8 cellular contexts compared by ENCODE assay signal in genomic region chr17:76267051-76267576, GRCh38. TPM values are rescaled to one million over a fixed set of nuclear protein-coding genes. Genes with fewer than 3 reads are reported as not detected.
DNase-seq lines count a peak whose midpoint lies in the region; ATAC-seq and TF ChIP-seq lines count a peak whose summit lies in the region.

No MANE protein-coding gene starts in this region.

- peak overlapping the region; percentile 94 for H3K4me3 Mint-ChIP-seq in activated T-helper 1 cell treated with anti-CD3 and anti-CD28 coated beads, Interleukin-12 subunit alpha, Interleukin-12 subunit beta, Interleukin-2, Interleukin-4 antibody, amounts not matched to agents 30 ng/mL and 10 ng/mL and 1 ng/mL, durations not matched to agents 14 hours and 24 hours and 36 hours

- POLR2A ChIA-PET in SK-N-SH (lab: Yijun Ruan, JAX), result no interaction called here

- peak overlapping the region in 1 of 2 experiments; percentile 63; a peak in 1 of 4 replicates for H3K27ac ChIP-seq in SK-N-SH (ENCODE audit: low read depth in 2 of 2, low read length in 1 of 2)
- no peak overlapping the region for H3K27ac ChIP-seq in iPS-20b (ENCODE audit: low read length)
- H3K27ac ChIP-seq in stomach smooth muscle (ENCODE audit: low read length), result peak overlapping the region; percentile 67

- H3K36me3 ChIP-seq in SK-N-SH (replicated peaks in 1 of 2; ENCODE audit: control insufficient read depth in 1 of 2, insufficient read depth in 2 of 2, low read length in 1 of 2), result peaks cover 8 to 23% of the 10 kb centered on the region in 2 experiments
- H3K36me3 ChIP-seq in iPS-20b (ENCODE audit: insufficient read depth, low read depth, low read length), result peaks cover 11% of the 10 kb centered on the region
- no peaks in the 10 kb centered on the region for H3K36me3 ChIP-seq in stomach smooth muscle (ENCODE audit: control insufficient read depth in 2 of 2, insufficient read depth in 2 of 2, low read length in 2 of 2)

- no peaks in the 10 kb centered on the region for H3K27me3 ChIP-seq in SK-N-SH (ENCODE audit: insufficient read depth)
- no peaks in the 10 kb centered on the region for H3K27me3 ChIP-seq in iPS-20b (ENCODE audit: insufficient read depth, low read length)
- H3K27me3 ChIP-seq in stomach smooth muscle (ENCODE audit: control insufficient read depth in 1 of 2, insufficient read depth in 2 of 2, low read length in 2 of 2), result no peaks in the 10 kb centered on the region

- H3K27ac Mint-ChIP-seq in activated T-helper 1 cell treated with anti-CD3 and anti-CD28 coated beads, Interleukin-12 subunit alpha, Interleukin-12 subunit beta, Interleukin-2, Interleukin-4 antibody, amounts not matched to agents 30 ng/mL and 10 ng/mL and 1 ng/mL, durations not matched to agents 14 hours and 24 hours and 36 hours, result peak overlapping the region; percentile 98

- H3K4me1 Mint-ChIP-seq in activated T-helper 1 cell treated with anti-CD3 and anti-CD28 coated beads, Interleukin-12 subunit alpha, Interleukin-12 subunit beta, Interleukin-2, Interleukin-4 antibody, amounts not matched to agents 30 ng/mL and 10 ng/mL and 1 ng/mL, durations not matched to agents 14 hours and 24 hours and 36 hours (ENCODE audit: low read depth), result peaks cover 58% of the 10 kb centered on the region

- H3K4me2 ChIP-seq in SK-N-SH, result peak overlapping the region; percentile 90

- no peaks in the 10 kb centered on the region for H3K27me3 Mint-ChIP-seq in activated T-helper 1 cell treated with anti-CD3 and anti-CD28 coated beads, Interleukin-12 subunit alpha, Interleukin-12 subunit beta, Interleukin-2, Interleukin-4 antibody, amounts not matched to agents 30 ng/mL and 10 ng/mL and 1 ng/mL, durations not matched to agents 14 hours and 24 hours and 36 hours (ENCODE audit: insufficient read depth)

- ATAC-seq in SK-N-SH treated with all-trans-retinoic acid at 6 μM for 48 hours (no peak), GM21528 (IDR thresholded peaks at IDR 0.05; ENCODE audit: low FRiP score, unreplicated experiment) (no peak)

- H4K20me1 ChIP-seq in SK-N-SH (ENCODE audit: insufficient read depth), result peaks cover 13% of the 10 kb centered on the region; the same call in 1 of the 2 replicates

- H3K4me3 ChIP-seq in SK-N-SH (ENCODE audit: low read depth in 2 of 2, low read length in 1 of 2) (peak overlapping the region; percentile 75 to 87), iPS-20b (ENCODE audit: low read length) (peak overlapping the region; percentile 82; the same call in 1 of the 2 replicates), stomach smooth muscle (ENCODE audit: low read length in 2 of 2) (peak overlapping the region; percentile 81 to 86)

- peaks cover 23% of the 10 kb centered on the region for H3F3A ChIP-seq in SK-N-SH (replicated peaks; ENCODE audit: insufficient read depth)

- DNase-seq in SK-N-SH (no peak), NCI-H510A treated with DMSO at 0.1 percent for 48 hours (lab: John Stamatoyannopoulos, UW) (no peak), NCI-H2227 (lab: John Stamatoyannopoulos, UW; ENCODE audit: unreplicated experiment) (no peak)
- no peak for DNase-seq in activated T-helper 1 cell treated with anti-CD3 and anti-CD28 coated beads, Interleukin-12 subunit alpha, Interleukin-12 subunit beta, Interleukin-2, Interleukin-4 antibody, amounts not matched to agents 30 ng/mL and 10 ng/mL and 1 ng/mL, durations not matched to agents 14 hours and 24 hours and 36 hours (ENCODE audit: low spot score)

- H3K79me2 ChIP-seq in SK-N-SH (ENCODE audit: insufficient read depth), result peaks cover 57% of the 10 kb centered on the region

- H3K9me3 ChIP-seq in SK-N-SH (no peaks in the 10 kb centered on the region), iPS-20b (ENCODE audit: insufficient read depth, low read depth, low read length) (no peaks in the 10 kb centered on the region), stomach smooth muscle (ENCODE audit: control insufficient read depth in 2 of 2, low read length in 2 of 2) (no peaks in the 10 kb centered on the region)

- TF ChIP-seq CTCF in SK-N-SH (IDR thresholded peaks at IDR 0.05), result no peak

- H3K36me3 Mint-ChIP-seq in activated T-helper 1 cell treated with anti-CD3 and anti-CD28 coated beads, Interleukin-12 subunit alpha, Interleukin-12 subunit beta, Interleukin-2, Interleukin-4 antibody, amounts not matched to agents 30 ng/mL and 10 ng/mL and 1 ng/mL, durations not matched to agents 14 hours and 24 hours and 36 hours (ENCODE audit: low read depth), result peaks cover 36% of the 10 kb centered on the region

- CTCF ChIA-PET in SK-N-SH (lab: Yijun Ruan, JAX), result interaction anchor here (0.7 to 7.0 kb wide), 13 partner anchors 8 to 291 kb away, joined by 3 to 130 read pairs (median 5); no protein-coding TSS in a partner anchor

- 97% methylated on average over 4 of the region's 4 CpGs for WGBS in SK-N-SH (ENCODE audit: low lambda C conversion rate)

- no peaks in the 10 kb centered on the region for H3K9me3 Mint-ChIP-seq in activated T-helper 1 cell treated with anti-CD3 and anti-CD28 coated beads, Interleukin-12 subunit alpha, Interleukin-12 subunit beta, Interleukin-2, Interleukin-4 antibody, amounts not matched to agents 30 ng/mL and 10 ng/mL and 1 ng/mL, durations not matched to agents 14 hours and 24 hours and 36 hours

- intact Hi-C loops in activated T-helper 1 cell treated with anti-CD3 and anti-CD28 coated beads, Interleukin-12 subunit alpha, Interleukin-12 subunit beta, Interleukin-2, Interleukin-4 antibody, amounts not matched to agents 30 ng/mL and 10 ng/mL and 1 ng/mL, durations not matched to agents 14 hours and 24 hours and 36 hours (cut with micrococcal nuclease), result loop anchor here (5.0 to 10.0 kb wide), 2 partner anchors 238 to 470 kb away; partner anchors contain the start of genes MFSD11, RHBDF2 and SRSF2

- no peaks in the 10 kb centered on the region for H3K9me2 ChIP-seq in SK-N-SH

- no peak for TF ChIP-seq EP300 in SK-N-SH (IDR thresholded peaks at IDR 0.05; ENCODE audit: borderline replicate concordance in 1 of 2, low read depth in 1 of 2, low read length in 1 of 2)

- H3K9ac ChIP-seq in SK-N-SH (peak overlapping the region; percentile 85; the same call in 1 of the 2 replicates), iPS-20b (ENCODE audit: low read depth, low read length) (no peak overlapping the region), stomach smooth muscle (ENCODE audit: low read length in 2 of 2) (peak overlapping the region; percentile 76)

- no peak overlapping the region for H2AFZ ChIP-seq in SK-N-SH (ENCODE audit: low read depth)

- TF ChIP-seq RAD21 in SK-N-SH (IDR thresholded peaks at IDR 0.05; ENCODE audit: low read length), result no peak

- H3K4me1 ChIP-seq in SK-N-SH (ENCODE audit: control insufficient read depth in 1 of 2, insufficient read depth in 2 of 2, low read depth in 1 of 2, low read length in 1 of 2) (peaks cover 19 to 22% of the 10 kb centered on the region in 2 experiments; a peak in 3 of 4 replicates), iPS-20b (ENCODE audit: insufficient read depth, low read length) (peaks cover 18% of the 10 kb centered on the region; the same call in 1 of the 2 replicates), stomach smooth muscle (ENCODE audit: control insufficient read depth, insufficient read depth, low read length) (peaks cover 42% of the 10 kb centered on the region)

TF ChIP-seq in SK-N-SH, 30 proteins besides CTCF, POLR2A, EP300 and RAD21 (continues in another document):
- TF ChIP-seq JUND (IDR thresholded peaks at IDR 0.05), result no peak
- no peak for TF ChIP-seq MEF2A (IDR thresholded peaks at IDR 0.05; ENCODE audit: borderline replicate concordance, low read depth)
- no peak for TF ChIP-seq FOSL2 (IDR thresholded peaks at IDR 0.05; ENCODE audit: borderline replicate concordance, low read depth)
- TF ChIP-seq TAF1 (IDR thresholded peaks at IDR 0.05; ENCODE audit: borderline replicate concordance, low read depth, low read length), result no peak
- TF ChIP-seq TCF12 (IDR thresholded peaks at IDR 0.05), result no peak
- TF ChIP-seq GABPA (IDR thresholded peaks at IDR 0.05; ENCODE audit: low read depth), result no peak
- no peak for TF ChIP-seq RXRA (IDR thresholded peaks at IDR 0.05; ENCODE audit: borderline replicate concordance, low read depth)
- no peak for TF ChIP-seq YY1 (IDR thresholded peaks at IDR 0.05; ENCODE audit: low read depth)

TF ChIP-seq in SK-N-SH treated with all-trans-retinoic acid at 6 μM for 48 hours, 23 proteins besides CTCF, POLR2A, EP300 and RAD21 (continues in another document):
- TF ChIP-seq GLIS3 (CRISPR knock-in tag; IDR thresholded peaks at IDR 0.05) (no peak), ZNF565 (CRISPR knock-in tag; conservative IDR thresholded peaks at IDR 0.05; ENCODE audit: low read depth) (no peak), ZC3H10 (CRISPR knock-in tag; IDR thresholded peaks at IDR 0.05) (no peak), ZNF8 (CRISPR knock-in tag; IDR thresholded peaks at IDR 0.05) (no peak)

RNA-seq across cellular contexts. Expression of gene UBALD2, which starts 2.0 kb away (rescaled TPM):
- polyA plus RNA-seq in SK-N-SH (2012; rRNA removed), result 16.7 and 27.0 TPM in 2 replicates
- polyA plus RNA-seq in SK-N-SH (2012; cell fraction: cytosol; rRNA removed), result 10.3 and 14.0 TPM in 2 replicates
- polyA plus RNA-seq in SK-N-SH (2012; cell fraction: nucleus; rRNA removed), result 14.0 and 19.5 TPM in 2 replicates
- 206 and 217 TPM in 2 replicates for total RNA-seq in activated T-helper 1 cell treated with anti-CD3 and anti-CD28 coated beads, Interleukin-12 subunit alpha, Interleukin-12 subunit beta, Interleukin-2, Interleukin-4 antibody, amounts not matched to agents 30 ng/mL and 10 ng/mL and 1 ng/mL, durations not matched to agents 14 hours and 24 hours and 36 hours

RNA-seq across cellular contexts. Expression of gene RNF157, which starts 26.8 kb away (rescaled TPM):
- polyA plus RNA-seq in SK-N-SH (2012; rRNA removed), result 5.2 TPM in 2 replicates
- 4.1 and 6.3 TPM in 2 replicates for polyA plus RNA-seq in SK-N-SH (2012; cell fraction: cytosol; rRNA removed)
- polyA plus RNA-seq in SK-N-SH (2012; cell fraction: nucleus; rRNA removed), result 5.5 and 8.1 TPM in 2 replicates
- total RNA-seq in activated T-helper 1 cell treated with anti-CD3 and anti-CD28 coated beads, Interleukin-12 subunit alpha, Interleukin-12 subunit beta, Interleukin-2, Interleukin-4 antibody, amounts not matched to agents 30 ng/mL and 10 ng/mL and 1 ng/mL, durations not matched to agents 14 hours and 24 hours and 36 hours, result 50.4 and 51.7 TPM in 2 replicates

RNA-seq across cellular contexts. Expression of gene QRICH2, which starts 41.0 kb away (rescaled TPM):
- 6.2 and 7.6 TPM in 2 replicates for polyA plus RNA-seq in SK-N-SH (2012; rRNA removed)
- polyA plus RNA-seq in SK-N-SH (2012; cell fraction: cytosol; rRNA removed), result 1.8 and 3.0 TPM in 2 replicates
- polyA plus RNA-seq in SK-N-SH (2012; cell fraction: nucleus; rRNA removed), result 32.3 and 33.8 TPM in 2 replicates
- 2.7 and 3.3 TPM in 2 replicates for total RNA-seq in activated T-helper 1 cell treated with anti-CD3 and anti-CD28 coated beads, Interleukin-12 subunit alpha, Interleukin-12 subunit beta, Interleukin-2, Interleukin-4 antibody, amounts not matched to agents 30 ng/mL and 10 ng/mL and 1 ng/mL, durations not matched to agents 14 hours and 24 hours and 36 hours
